In genomic region chr19:3785938-3786824, GRCh38 we compare ENCODE assay signal across 9 cellular contexts. TPM values are rescaled to one million over a fixed set of nuclear protein-coding genes. Genes with fewer than 3 reads are reported as not detected.
DNase-seq lines count a peak whose midpoint lies in the region; ATAC-seq and FAIRE-seq lines count a peak whose summit lies in the region.
"Had no signal": no experiment of that assay in that cellular context is flagged by ENCODE, and none has a peak within 500 bp of the region (broad histone marks: within the 10 kb centered on the region; RNA-seq: fewer than 3 reads in every experiment).

TSS of gene MATK (minus strand) at chr19:3786381. CDS start at chr19:3785135, 1,246 bp downstream.

- intact Hi-C loops in activated naive CD4-positive, alpha-beta T cell treated with anti-CD3 and anti-CD28 coated beads for 36 hours (cut with micrococcal nuclease), result no loop called here
- intact Hi-C loops in naive thymus-derived CD4-positive, alpha-beta T cell (cut with micrococcal nuclease), result no loop called here

- no peaks in the 10 kb centered on the region for H3K27me3 ChIP-seq in naive thymus-derived CD4-positive, alpha-beta T cell (ENCODE audit: control insufficient read depth in 2 of 2, insufficient read depth in 2 of 2, low read length in 2 of 2)

- H3K36me3 Mint-ChIP-seq in activated naive CD4-positive, alpha-beta T cell treated with anti-CD3 and anti-CD28 coated beads for 36 hours (ENCODE audit: low read depth), result peaks cover 27% of the 10 kb centered on the region
- H3K36me3 Mint-ChIP-seq in naive thymus-derived CD4-positive, alpha-beta T cell, result peaks cover 9 to 21% (median 17%) of the 10 kb centered on the region in 5 donors

- peak within 1 kb of the TSS; percentile 79 for H3K4me3 Mint-ChIP-seq in activated naive CD4-positive, alpha-beta T cell treated with anti-CD3 and anti-CD28 coated beads for 36 hours
- peak within 1 kb of the TSS; percentile 74 to 88 (median 82) for H3K4me3 Mint-ChIP-seq in naive thymus-derived CD4-positive, alpha-beta T cell

- peak within 1 kb of the TSS; percentile 63 for H3K4me3 ChIP-seq in naive thymus-derived CD4-positive, alpha-beta T cell (ENCODE audit: low read length)

- no peak for FAIRE-seq in HTR-8/SVneo (lab: Jason Lieb, UNC)
- FAIRE-seq: RCC 7860 had no signal

- peaks cover 16% of the 10 kb centered on the region for H3K9me3 Mint-ChIP-seq in activated naive CD4-positive, alpha-beta T cell treated with anti-CD3 and anti-CD28 coated beads for 36 hours
- H3K9me3 Mint-ChIP-seq in naive thymus-derived CD4-positive, alpha-beta T cell, result peaks cover 0 to 18% (median 13%) of the 10 kb centered on the region in 11 donors

- H3K4me1 ChIP-seq in naive thymus-derived CD4-positive, alpha-beta T cell (ENCODE audit: control insufficient read depth in 2 of 2, insufficient read depth in 2 of 2, low read length in 2 of 2), result peaks cover 0 to 4% of the 10 kb centered on the region in 2 donors

- no peaks in the 10 kb centered on the region for H3K27me3 Mint-ChIP-seq in activated naive CD4-positive, alpha-beta T cell treated with anti-CD3 and anti-CD28 coated beads for 36 hours (ENCODE audit: low read depth)
- H3K27me3 Mint-ChIP-seq in naive thymus-derived CD4-positive, alpha-beta T cell, result peaks cover 0 to 27% (median 0%) of the 10 kb centered on the region in 5 donors

- DNase-seq in AML-193 (lab: John Stamatoyannopoulos, UW), result peak; percentile 60 to 65
- peak; percentile 41 for DNase-seq in KG1 (lab: John Stamatoyannopoulos, UW)
- DNase-seq in activated naive CD4-positive, alpha-beta T cell treated with anti-CD3 and anti-CD28 coated beads for 36 hours, result peak; percentile 14
- DNase-seq in naive thymus-derived CD4-positive, alpha-beta T cell, result peak in 3 of 9 donors; percentile 21 to 54 (median 27)
- DNase-seq in HTR-8/SVneo (ENCODE audit: insufficient read length, low spot score), result no peak

- peaks cover 7% of the 10 kb centered on the region for H3K4me1 Mint-ChIP-seq in activated naive CD4-positive, alpha-beta T cell treated with anti-CD3 and anti-CD28 coated beads for 36 hours (ENCODE audit: low read depth)
- peaks cover 0 to 22% (median 12%) of the 10 kb centered on the region in 7 donors for H3K4me1 Mint-ChIP-seq in naive thymus-derived CD4-positive, alpha-beta T cell

- H3K27ac Mint-ChIP-seq in activated naive CD4-positive, alpha-beta T cell treated with anti-CD3 and anti-CD28 coated beads for 36 hours, result no peak within 1 kb of the TSS
- H3K27ac Mint-ChIP-seq in naive thymus-derived CD4-positive, alpha-beta T cell, result peak within 1 kb of the TSS in 2 of 9 donors; percentile 23 to 50

- no peak within 1 kb of the TSS for H3K27ac ChIP-seq in naive thymus-derived CD4-positive, alpha-beta T cell (ENCODE audit: low read depth, low read length)

- ATAC-seq in naive thymus-derived CD4-positive, alpha-beta T cell, result peak; percentile 44
- ATAC-seq in HG03520 (IDR thresholded peaks at IDR 0.05; ENCODE audit: unreplicated experiment), result no peak
- ATAC-seq in GM19452 (IDR thresholded peaks at IDR 0.05; ENCODE audit: unreplicated experiment), result no peak
- no peak for ATAC-seq in HG03439 (IDR thresholded peaks at IDR 0.05; ENCODE audit: unreplicated experiment)

- POLR2A ChIA-PET in naive thymus-derived CD4-positive, alpha-beta T cell (lab: Charles Lee), result no interaction called here

- H3K36me3 ChIP-seq in naive thymus-derived CD4-positive, alpha-beta T cell (ENCODE audit: control insufficient read depth in 2 of 3, insufficient read depth in 3 of 3, low read length in 3 of 3), result peaks cover 0 to 4% (median 0%) of the 10 kb centered on the region in 3 experiments

- CTCF ChIA-PET in activated naive CD4-positive, alpha-beta T cell treated with anti-CD3 and anti-CD28 coated beads for 36 hours (lab: Charles Lee), result interaction anchor here (0.6 to 1.1 kb wide), 2 partner anchors 22 to 36 kb away, joined by 3 to 4 read pairs; no protein-coding TSS in a partner anchor
- CTCF ChIA-PET in naive thymus-derived CD4-positive, alpha-beta T cell (lab: Charles Lee), result interaction anchor here (0.6 kb wide), 1 partner anchor 29 kb away, joined by 6 read pairs; no protein-coding TSS in a partner anchor

- H3K9me3 ChIP-seq in naive thymus-derived CD4-positive, alpha-beta T cell (ENCODE audit: control insufficient read depth in 2 of 3, low read length in 3 of 3), result peaks cover 0 to 21% (median 11%) of the 10 kb centered on the region in 3 experiments

RNA-seq across cellular contexts. Expression of gene MATK, which starts in this region (rescaled TPM):
- 10 to 100 TPM; 12.7 to 13.7 TPM for total RNA-seq in activated naive CD4-positive, alpha-beta T cell treated with anti-CD3 and anti-CD28 coated beads for 36 hours
- 10 to 100 TPM in 3 of 5 experiments, 1 to 10 TPM in 2; 1.6 to 32.6 (median 14.3) TPM for total RNA-seq in naive thymus-derived CD4-positive, alpha-beta T cell
- polyA plus RNA-seq in naive thymus-derived CD4-positive, alpha-beta T cell, result 10 to 100 TPM in 1 of 2 donors, 1 to 10 TPM in 1; 8.4 to 13.0 TPM
